Comparison of ENCODE assay signal across 22 cellular contexts in the genomic region with DNA sequence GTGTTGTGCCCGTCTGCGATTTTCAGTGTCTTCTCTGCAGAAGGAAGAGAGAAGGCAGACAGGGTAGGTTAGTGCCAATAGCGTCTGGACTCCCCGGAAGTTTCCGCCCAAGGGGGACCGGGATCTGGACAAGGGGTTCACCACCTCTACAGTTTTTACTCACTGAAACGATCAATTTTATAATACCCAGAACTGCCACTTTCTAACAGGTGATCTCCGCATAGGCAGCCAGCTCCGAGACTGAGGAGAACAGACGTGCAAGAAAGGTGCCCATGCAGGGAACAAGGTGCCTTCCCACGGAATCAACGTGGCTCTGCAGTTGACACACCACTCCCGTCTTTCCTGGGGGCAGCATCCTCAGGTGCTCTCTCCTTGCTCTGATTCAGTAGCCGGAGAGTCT.
DNase-seq lines count a peak whose midpoint lies in the region; ATAC-seq and TF ChIP-seq lines count a peak whose summit lies in the region.
"Had no signal": no experiment of that assay in that cellular context is flagged by ENCODE, and none has a peak within 500 bp of the region (broad histone marks: within the 10 kb centered on the region; RNA-seq: fewer than 3 reads in every experiment).

No MANE protein-coding gene starts in this region.

- no peaks in the 10 kb centered on the region for H3K4me1 ChIP-seq in right cardiac atrium (ENCODE audit: control insufficient read depth, insufficient read depth, low read length)
- H3K4me1 ChIP-seq in osteoblast (ENCODE audit: insufficient read depth, low read length): no peaks in the 10 kb centered on the region
- H3K4me1 ChIP-seq: A549; BLaER1 treated with 17β-estradiol and CSF1 and Interleukin-3, amounts not matched to agents 10 nM and 100 nM had no signal

- H3K9me3 ChIP-seq in right cardiac atrium (ENCODE audit: control insufficient read depth, low read length) (no peaks in the 10 kb centered on the region), osteoblast (ENCODE audit: low read depth, low read length) (no peaks in the 10 kb centered on the region)
- H3K9me3 ChIP-seq: A549; BLaER1 treated with 17β-estradiol and CSF1 and Interleukin-3, amounts not matched to agents 10 nM and 100 nM had no signal

- intact Hi-C loops in Right ventricle myocardium inferior (cut with DNase I): no loop called here
- intact Hi-C loops in right cardiac atrium (cut with DNase I): no loop called here
- intact Hi-C loops in activated CD4-positive, alpha-beta T cell treated with anti-CD3 and anti-CD28 coated beads for 36 hours (cut with DNase I, micrococcal nuclease): no loop called here

- H3K27ac ChIP-seq in right cardiac atrium (ENCODE audit: low read length): no peak overlapping the region
- no peak overlapping the region for H3K27ac ChIP-seq in osteoblast (ENCODE audit: low read depth, low read length)
- H3K27ac ChIP-seq: 22Rv1; A549; BLaER1 treated with 17β-estradiol and CSF1 and Interleukin-3, amounts not matched to agents 10 nM and 100 nM; C4-2B had no signal

- TF ChIP-seq CTCF in osteoblast (IDR thresholded peaks at IDR 0.05; ENCODE audit: extremely low read depth, low read depth, low read length) (no peak), progenitor cell of endocrine pancreas (IDR thresholded peaks at IDR 0.05; ENCODE audit: unreplicated experiment) (no peak)

- no peaks in the 10 kb centered on the region for H3K4me1 Mint-ChIP-seq in activated CD4-positive, alpha-beta T cell treated with anti-CD3 and anti-CD28 coated beads for 36 hours
- H3K4me1 Mint-ChIP-seq in progenitor cell of endocrine pancreas (ENCODE audit: low read depth): peaks cover 2% of the 10 kb centered on the region
- H3K4me1 Mint-ChIP-seq: B cell had no signal

- no peak for ATAC-seq in Right ventricle myocardium inferior
- ATAC-seq in right cardiac atrium: no peak
- ATAC-seq in activated CD4-positive, alpha-beta T cell treated with anti-CD3 and anti-CD28 coated beads for 36 hours: no peak
- ATAC-seq: A549; CD8-positive, alpha-beta T cell; GM12878 had no signal

- no peak overlapping the region for H3K4me3 ChIP-seq in right cardiac atrium (ENCODE audit: low read length)
- H3K4me3 ChIP-seq in osteoblast (ENCODE audit: insufficient read depth, low read length): no peak overlapping the region
- H3K4me3 ChIP-seq: A549; BLaER1 treated with 17β-estradiol and CSF1 and Interleukin-3, amounts not matched to agents 10 nM and 100 nM; GM12878 had no signal

- H4K20me1 ChIP-seq in osteoblast (ENCODE audit: insufficient read depth, low read length): no peaks in the 10 kb centered on the region
- H4K20me1 ChIP-seq: BLaER1 treated with 17β-estradiol and CSF1 and Interleukin-3, amounts not matched to agents 10 nM and 100 nM had no signal

- no peak overlapping the region for H3K27ac Mint-ChIP-seq in activated CD4-positive, alpha-beta T cell treated with anti-CD3 and anti-CD28 coated beads for 36 hours
- H3K27ac Mint-ChIP-seq in progenitor cell of endocrine pancreas: no peak overlapping the region
- H3K27ac Mint-ChIP-seq: B cell; CD4-positive, alpha-beta T cell; CD8-positive, alpha-beta T cell had no signal

- CTCF ChIA-PET in activated CD4-positive, alpha-beta T cell treated with anti-CD3 and anti-CD28 coated beads for 36 hours (lab: Charles Lee): no interaction called here

- H3K27me3 Mint-ChIP-seq in activated CD4-positive, alpha-beta T cell treated with anti-CD3 and anti-CD28 coated beads for 36 hours: peaks cover 3% of the 10 kb centered on the region
- peaks cover 6% of the 10 kb centered on the region for H3K27me3 Mint-ChIP-seq in progenitor cell of endocrine pancreas
- H3K27me3 Mint-ChIP-seq: B cell; CD4-positive, alpha-beta T cell had no signal

- H3K27me3 ChIP-seq in right cardiac atrium (ENCODE audit: control insufficient read depth, insufficient read depth): no peaks in the 10 kb centered on the region
- H3K27me3 ChIP-seq in osteoblast (ENCODE audit: insufficient read depth, low read length): no peaks in the 10 kb centered on the region
- H3K27me3 ChIP-seq: BLaER1 treated with 17β-estradiol and CSF1 and Interleukin-3, amounts not matched to agents 10 nM and 100 nM had no signal

- POLR2A ChIA-PET in activated CD4-positive, alpha-beta T cell treated with anti-CD3 and anti-CD28 coated beads for 36 hours (lab: Charles Lee): no interaction called here

- H3K36me3 ChIP-seq in osteoblast (ENCODE audit: insufficient read depth, low read length): no peaks in the 10 kb centered on the region
- H3K36me3 ChIP-seq: BLaER1 treated with 17β-estradiol and CSF1 and Interleukin-3, amounts not matched to agents 10 nM and 100 nM had no signal

- 87% methylated on average over 14 of the region's 14 CpGs for WGBS in right cardiac atrium

- DNase-seq in Right ventricle myocardium inferior (ENCODE audit: missing footprints) (peak; percentile 43), right cardiac atrium (no peak), osteoblast (ENCODE audit: insufficient read length, low spot score, missing footprints) (peak; percentile 38), retina (peak; percentile 71), progenitor cell of endocrine pancreas (ENCODE audit: low spot score, unreplicated experiment) (no peak)
- DNase-seq in activated CD4-positive, alpha-beta T cell treated with anti-CD3 and anti-CD28 coated beads for 36 hours: no peak
- DNase-seq: AML-193; CD4-positive, alpha-beta T cell; CD8-positive, alpha-beta T cell; DMS 273 treated with DMSO at 0.1 percent for 48 hours; DMS153; DMS53; DMS79; DND-41; EL; GDM1 had no signal

- no peak overlapping the region for H3K4me2 ChIP-seq in osteoblast (ENCODE audit: insufficient read depth, low read length)
- H3K4me2 ChIP-seq: A549; BLaER1 treated with 17β-estradiol and CSF1 and Interleukin-3, amounts not matched to agents 10 nM and 100 nM had no signal

- no peak overlapping the region for H3K4me3 Mint-ChIP-seq in activated CD4-positive, alpha-beta T cell treated with anti-CD3 and anti-CD28 coated beads for 36 hours
- no peak overlapping the region for H3K4me3 Mint-ChIP-seq in progenitor cell of endocrine pancreas (ENCODE audit: low read depth)
- H3K4me3 Mint-ChIP-seq: B cell; CD4-positive, alpha-beta T cell; CD8-positive, alpha-beta T cell had no signal

- H3K36me3 Mint-ChIP-seq in activated CD4-positive, alpha-beta T cell treated with anti-CD3 and anti-CD28 coated beads for 36 hours (ENCODE audit: low read depth): no peaks in the 10 kb centered on the region
- H3K36me3 Mint-ChIP-seq in progenitor cell of endocrine pancreas (ENCODE audit: insufficient read depth): no peaks in the 10 kb centered on the region
- H3K36me3 Mint-ChIP-seq: CD8-positive, alpha-beta T cell had no signal

- no peaks in the 10 kb centered on the region for H3K9me3 Mint-ChIP-seq in activated CD4-positive, alpha-beta T cell treated with anti-CD3 and anti-CD28 coated beads for 36 hours (ENCODE audit: low read depth)
- peaks cover 11% of the 10 kb centered on the region for H3K9me3 Mint-ChIP-seq in progenitor cell of endocrine pancreas (ENCODE audit: low read depth)
- H3K9me3 Mint-ChIP-seq: CD4-positive, alpha-beta T cell; CD8-positive, alpha-beta T cell had no signal

- no peak overlapping the region for H2AFZ ChIP-seq in osteoblast (ENCODE audit: low read length)

- H3K79me2 ChIP-seq in osteoblast (ENCODE audit: insufficient read depth, low read length): no peaks in the 10 kb centered on the region

Comparison
In these comparisons a context has a peak if more than half of its experiments do, and no peak if none do; other contexts are left out.
1. DNase-seq: peak in Right ventricle myocardium inferior (single experiment), osteoblast (single experiment) and retina (single experiment); none in right cardiac atrium (0 of 3), activated CD4-positive, alpha-beta T cell treated with anti-CD3 and anti-CD28 coated beads for 36 hours (single experiment) and progenitor cell of endocrine pancreas (single experiment).